ENCODE assay signal across 13 cellular contexts in genomic region chr3:13493867-13494441, GRCh38. TPM values are rescaled to one million over a fixed set of nuclear protein-coding genes. Genes with fewer than 3 reads are reported as not detected.
DNase-seq lines count a peak whose midpoint lies in the region; FAIRE-seq and TF ChIP-seq lines count a peak whose summit lies in the region.
"Had no signal": no experiment of that assay in that cellular context is flagged by ENCODE, and none has a peak within 500 bp of the region (broad histone marks: within the 10 kb centered on the region; RNA-seq: fewer than 3 reads in every experiment).

No MANE protein-coding gene starts in this region.

- H3K27ac ChIP-seq in RWPE1 = peak overlapping the region; percentile 91
- H3K27ac ChIP-seq in caudate nucleus (ENCODE audit: low read depth, low read length) = peak overlapping the region; percentile 89
- H3K27ac ChIP-seq in kidney (ENCODE audit: low read depth in 2 of 2, low read length in 2 of 2) = no peak overlapping the region
- no peak overlapping the region for H3K27ac ChIP-seq in spleen
- no peak overlapping the region for H3K27ac ChIP-seq in sigmoid colon
- H3K27ac ChIP-seq: GM23248, KMS-11 had no signal

- no peak overlapping the region for H3K9ac ChIP-seq in kidney (ENCODE audit: low read length in 2 of 2)
- H3K9ac ChIP-seq: GM23248, KMS-11 had no signal

- H3K27me3 ChIP-seq in spleen (replicated peaks in 1 of 7) (no peaks in the 10 kb centered on the region), sigmoid colon (no peaks in the 10 kb centered on the region)

- H3K36me3 ChIP-seq in kidney (ENCODE audit: control insufficient read depth in 1 of 2, insufficient read depth in 2 of 2, low read length in 2 of 2) (peaks cover 0 to 3% of the 10 kb centered on the region in 2 donors), spleen (peaks cover 0 to 8% (median 2%) of the 10 kb centered on the region in 6 donors), sigmoid colon (peaks cover 0 to 26% (median 6%) of the 10 kb centered on the region in 4 donors)

- H3K9me3 ChIP-seq in kidney (ENCODE audit: control insufficient read depth in 1 of 2, low read length in 2 of 2) (no peaks in the 10 kb centered on the region), spleen (no peaks in the 10 kb centered on the region), sigmoid colon (peaks cover 0 to 3% (median 0%) of the 10 kb centered on the region in 4 donors)

- FAIRE-seq in kidney (lab: Jason Lieb, UNC) = no peak

- TF ChIP-seq CTCF in RWPE1 (conservative IDR thresholded peaks at IDR 0.05; ENCODE audit: low read depth) = no peak
- no peak for TF ChIP-seq CTCF in kidney (IDR thresholded peaks at IDR 0.05; ENCODE audit: borderline replicate concordance, extremely low read depth, insufficient read depth)
- no peak for TF ChIP-seq CTCF in spleen (IDR thresholded peaks at IDR 0.05 in 8 of 11, conservative IDR thresholded peaks at IDR 0.05 in 3 of 11)
- TF ChIP-seq CTCF in sigmoid colon (IDR thresholded peaks at IDR 0.05) = no peak

- POLR2A ChIA-PET in RWPE1 (lab: Yijun Ruan, JAX; ENCODE audit: low non-redundant PET) = no interaction called here

- intact Hi-C loops in kidney (cut with DNase I) = no loop called here
- intact Hi-C loops in spleen (cut with DNase I; ENCODE audit: low total_unique reads) = no loop called here
- intact Hi-C loops in sigmoid colon (cut with DNase I) = no loop called here

- no peak for DNase-seq in RWPE1 (ENCODE audit: low spot score)
- DNase-seq in caudate nucleus (lab: John Stamatoyannopoulos, UW) = peak in 31 of 61 donors; percentile 35 to 79 (median 59)
- DNase-seq in kidney = peak; percentile 60
- peak; percentile 60 for DNase-seq in spleen
- DNase-seq in NCI-H524 treated with DMSO at 0.1 percent for 48 hours (lab: John Stamatoyannopoulos, UW) = no peak
- DNase-seq in DMS153 (lab: John Stamatoyannopoulos, UW) = no peak
- no peak for DNase-seq in sigmoid colon
- DNase-seq in activated CD8-positive, alpha-beta memory T cell treated with anti-CD3 and anti-CD28 coated beads for 24 hours = no peak
- DNase-seq: CD8-positive, alpha-beta T cell; NCI-H1092 had no signal

- CTCF ChIA-PET in RWPE1 (lab: Yijun Ruan, JAX) = interaction anchor here (3.2 kb wide), 1 partner anchor 155 kb away, joined by 54 read pairs; no protein-coding TSS in a partner anchor

- TF ChIP-seq POLR2A in spleen (IDR thresholded peaks at IDR 0.05) (no peak), sigmoid colon (IDR thresholded peaks at IDR 0.05) (no peak)

- H3K4me1 ChIP-seq in kidney (ENCODE audit: control insufficient read depth in 1 of 2, insufficient read depth in 1 of 2, low read depth in 1 of 2, low read length in 2 of 2) (peaks cover 0 to 2% of the 10 kb centered on the region in 2 donors), spleen (peaks cover 0 to 16% (median 7%) of the 10 kb centered on the region in 6 donors), sigmoid colon (peaks cover 0 to 23% (median 9%) of the 10 kb centered on the region in 4 donors)

- WGBS in spleen, 5 donors = 90 to 92% (median 92%) methylated on average over 15 of the region's 15 CpGs
- 84 to 88% methylated on average over 15 of the region's 15 CpGs for WGBS in sigmoid colon, 2 donors

- H3K4me3 ChIP-seq in kidney (ENCODE audit: low read length in 2 of 2) = no peak overlapping the region
- H3K4me3 ChIP-seq in spleen = no peak overlapping the region
- H3K4me3 ChIP-seq in sigmoid colon = no peak overlapping the region
- H3K4me3 ChIP-seq: GM23248 had no signal

- no peak for TF ChIP-seq EP300 in sigmoid colon (IDR thresholded peaks at IDR 0.05)

RNA-seq across cellular contexts. Expression of gene HDAC11, which starts 13.8 kb away (rescaled TPM):
- total RNA-seq in kidney (28.3 TPM), spleen (10 to 100 TPM in 2 of 7 donors, 1 to 10 TPM in 5; 4.2 to 11.2 (median 6.3) TPM), sigmoid colon (10 to 100 TPM; 15.5 to 17.2 (median 16.7) TPM)
- polyA plus RNA-seq in kidney (ENCODE audit: insufficient read depth, low read depth, low replicate concordance) (43.7 TPM), spleen (1 to 10 TPM; 2.5 to 6.5 (median 3.3) TPM), sigmoid colon (10 to 100 TPM; 20.6 to 30.3 (median 22.8) TPM)

RNA-seq across cellular contexts. Expression of gene FBLN2, which starts 55.0 kb away (rescaled TPM):
- total RNA-seq in kidney = 43.4 TPM
- polyA plus RNA-seq in kidney (ENCODE audit: insufficient read depth, low read depth, low replicate concordance) = 3.2 TPM
- total RNA-seq in spleen = 10 to 100 TPM in 4 of 7 donors, 1 to 10 TPM in 3; 6.1 to 28.2 (median 17.4) TPM
- 10 to 100 TPM in 1 of 3 donors, 1 to 10 TPM in 2; 8.9 to 15.9 (median 9.1) TPM for polyA plus RNA-seq in spleen
- total RNA-seq in sigmoid colon = 100 to 1,000 TPM in 1 of 4 donors, 10 to 100 TPM in 3; 18.7 to 134 (median 56.5) TPM
- 10 to 100 TPM in 1 of 3 donors, 1 to 10 TPM in 2; 1.2 to 14.8 (median 4.2) TPM for polyA plus RNA-seq in sigmoid colon
- total RNA-seq: MCF 10A had no signal

Comparison
In these comparisons a context has a peak if more than half of its experiments do, and no peak if none do; other contexts are left out.
1. DNase-seq: peak in caudate nucleus (31 of 61), kidney (single experiment) and spleen (single experiment); none in RWPE1 (single experiment), NCI-H524 treated with DMSO at 0.1 percent for 48 hours (single experiment), DMS153 (single experiment), sigmoid colon (single experiment) and activated CD8-positive, alpha-beta memory T cell treated with anti-CD3 and anti-CD28 coated beads for 24 hours (single experiment).
2. H3K27ac ChIP-seq: peak in RWPE1 (single experiment) and caudate nucleus (single experiment); none in kidney (0 of 2), spleen (0 of 8) and sigmoid colon (0 of 4).